In the genomic region with DNA sequence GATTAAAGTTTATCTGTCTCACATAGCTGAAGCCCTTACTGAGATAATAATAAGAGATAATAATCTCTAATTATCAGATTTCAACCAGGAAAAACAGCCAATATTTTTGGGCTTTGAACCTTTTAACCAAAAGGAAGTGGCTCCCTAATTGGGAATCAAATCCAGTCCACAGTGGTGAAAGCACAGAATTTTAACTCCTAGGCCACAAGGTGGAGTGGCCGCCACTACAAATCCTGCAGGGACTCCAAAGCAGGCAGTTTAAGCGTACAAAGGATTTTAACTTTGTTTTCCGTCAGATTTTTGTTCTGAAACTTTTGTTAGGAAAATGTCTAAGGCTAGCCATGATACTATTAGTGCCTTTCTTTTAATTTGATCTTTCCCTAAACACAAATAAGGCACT, we compare ENCODE assay signal across 9 cellular contexts.
DNase-seq lines count a peak whose midpoint lies in the region; ATAC-seq, FAIRE-seq and TF ChIP-seq lines count a peak whose summit lies in the region.
"Had no signal": no experiment of that assay in that cellular context is flagged by ENCODE, and none has a peak within 500 bp of the region (broad histone marks: within the 10 kb centered on the region; RNA-seq: fewer than 3 reads in every experiment).

No MANE protein-coding gene starts in this region.

- H3K4me3 ChIP-seq in BJ (ENCODE audit: low read depth, low read length), result no peak overlapping the region
- H3K4me3 ChIP-seq in HFF-Myc (replicated peaks; ENCODE audit: low read depth, low read length), result no peak overlapping the region
- H3K4me3 ChIP-seq in keratinocyte (ENCODE audit: control insufficient read depth in 2 of 3, extremely low read depth in 1 of 3, insufficient read depth in 2 of 3, low read depth in 1 of 3, low read length in 3 of 3), result no peak overlapping the region

- no peak overlapping the region for H3K27ac ChIP-seq in VCaP
- H3K27ac ChIP-seq in keratinocyte (ENCODE audit: control insufficient read depth, insufficient read depth, low read length), result no peak overlapping the region

- no peaks in the 10 kb centered on the region for H4K20me1 ChIP-seq in keratinocyte (ENCODE audit: control insufficient read depth, extremely low read depth, insufficient read depth, low read length)

- no peaks in the 10 kb centered on the region for H3K4me1 ChIP-seq in keratinocyte (ENCODE audit: control insufficient read depth, extremely low read depth, insufficient read depth, low read length)

- no peak overlapping the region for H2AFZ ChIP-seq in keratinocyte (ENCODE audit: control insufficient read depth, low read length)

- FAIRE-seq in keratinocyte (lab: Jason Lieb, UNC), result no peak
- FAIRE-seq in GM19239 (lab: Jason Lieb, UNC), result no peak

- dilution Hi-C loops in keratinocyte (cut with MboI; ENCODE audit: extremely low pct_ligation_motif_present, low sequenced_read_pairs), result no loop called here

- DNase-seq in BJ (ENCODE audit: low read depth) (no peak), HFF-Myc (ENCODE audit: extremely low read depth, low read depth) (no peak), keratinocyte (ENCODE audit: low read depth, low spot score) (no peak), GM19239 (ENCODE audit: insufficient read length, low spot score) (no peak), anterior cingulate cortex (lab: John Stamatoyannopoulos, UW) (no peak)
- no peak for DNase-seq in stimulated activated CD4-positive, alpha-beta T cell treated with anti-CD3 and anti-CD28 coated beads, Interleukin-1b, Interleukin-23, amount 100 ng/mL, for 48 hours
- DNase-seq: NCI-H2107 had no signal

- POLR2A ChIA-PET in BJ (lab: Charles Lee), result no interaction called here

- no peaks in the 10 kb centered on the region for H3K9me1 ChIP-seq in keratinocyte (ENCODE audit: control insufficient read depth, extremely low read depth, insufficient read depth, low read length)

- H3K4me2 ChIP-seq in keratinocyte (ENCODE audit: control insufficient read depth, extremely low read depth, insufficient read depth, low read depth, low read length), result no peak overlapping the region

- H3K9me3 ChIP-seq in keratinocyte (ENCODE audit: control insufficient read depth, low read depth, low read length), result no peaks in the 10 kb centered on the region

- H3K27me3 ChIP-seq in BJ (ENCODE audit: control insufficient read depth, insufficient read depth, low read length), result no peaks in the 10 kb centered on the region
- no peaks in the 10 kb centered on the region for H3K27me3 ChIP-seq in keratinocyte (ENCODE audit: control insufficient read depth, extremely low read depth, insufficient read depth, low read length)

- no peaks in the 10 kb centered on the region for H3K36me3 ChIP-seq in BJ (ENCODE audit: control insufficient read depth, insufficient read depth, low read length)
- no peaks in the 10 kb centered on the region for H3K36me3 ChIP-seq in keratinocyte (ENCODE audit: control insufficient read depth in 2 of 2, extremely low read depth in 1 of 2, insufficient read depth in 2 of 2, low read length in 2 of 2)

- H3K9ac ChIP-seq in keratinocyte (ENCODE audit: control insufficient read depth, extremely low read depth, insufficient read depth, low read length), result no peak overlapping the region

- no peak for ATAC-seq in HG03442 (IDR thresholded peaks at IDR 0.05; ENCODE audit: unreplicated experiment)

- TF ChIP-seq CTCF in BJ (IDR thresholded peaks at IDR 0.05; ENCODE audit: insufficient read depth, low read depth, low read length) (peak; percentile 35; the same call in 1 of the 2 replicates), HFF-Myc (IDR thresholded peaks at IDR 0.05; ENCODE audit: low read depth, low read length, missing control alignments) (peak; percentile 21), VCaP (conservative IDR thresholded peaks at IDR 0.05) (peak; percentile 76), keratinocyte (optimal IDR thresholded peaks at IDR 0.05 in 1 of 3, IDR thresholded peaks at IDR 0.05 in 1 of 3, conservative IDR thresholded peaks at IDR 0.05 in 1 of 3; ENCODE audit: extremely low read depth in 1 of 3, insufficient read depth in 2 of 3, low read length in 3 of 3) (peak; percentile 11 to 41 (median 17))

- H3K79me2 ChIP-seq in keratinocyte (ENCODE audit: control insufficient read depth, insufficient read depth, low read length), result no peaks in the 10 kb centered on the region

- CTCF ChIA-PET in BJ (lab: Yijun Ruan, JAX), result interaction anchor here (1.3 to 1.6 kb wide), 2 partner anchors 326 to 680 kb away, joined by 3 read pairs; no protein-coding TSS in a partner anchor

Comparison
In these comparisons a context has a peak if more than half of its experiments do, and no peak if none do; other contexts are left out.
1. CTCF ChIP-seq: peak in every context shown above with its lines; median percentile 76 in VCaP; 35 in BJ; 21 in HFF-Myc; 17 in keratinocyte.